In genomic region chr14:44873536-44873935, GRCh38 we compare ENCODE assay signal across 1 cellular context.
TF ChIP-seq lines count a peak whose summit lies in the region.

No MANE protein-coding gene starts in this region.

TF ChIP-seq in HEK293, 187 proteins besides CTCF, POLR2A, EP300 and RAD21 (continued from another document):
- TF ChIP-seq, protein P1, sequence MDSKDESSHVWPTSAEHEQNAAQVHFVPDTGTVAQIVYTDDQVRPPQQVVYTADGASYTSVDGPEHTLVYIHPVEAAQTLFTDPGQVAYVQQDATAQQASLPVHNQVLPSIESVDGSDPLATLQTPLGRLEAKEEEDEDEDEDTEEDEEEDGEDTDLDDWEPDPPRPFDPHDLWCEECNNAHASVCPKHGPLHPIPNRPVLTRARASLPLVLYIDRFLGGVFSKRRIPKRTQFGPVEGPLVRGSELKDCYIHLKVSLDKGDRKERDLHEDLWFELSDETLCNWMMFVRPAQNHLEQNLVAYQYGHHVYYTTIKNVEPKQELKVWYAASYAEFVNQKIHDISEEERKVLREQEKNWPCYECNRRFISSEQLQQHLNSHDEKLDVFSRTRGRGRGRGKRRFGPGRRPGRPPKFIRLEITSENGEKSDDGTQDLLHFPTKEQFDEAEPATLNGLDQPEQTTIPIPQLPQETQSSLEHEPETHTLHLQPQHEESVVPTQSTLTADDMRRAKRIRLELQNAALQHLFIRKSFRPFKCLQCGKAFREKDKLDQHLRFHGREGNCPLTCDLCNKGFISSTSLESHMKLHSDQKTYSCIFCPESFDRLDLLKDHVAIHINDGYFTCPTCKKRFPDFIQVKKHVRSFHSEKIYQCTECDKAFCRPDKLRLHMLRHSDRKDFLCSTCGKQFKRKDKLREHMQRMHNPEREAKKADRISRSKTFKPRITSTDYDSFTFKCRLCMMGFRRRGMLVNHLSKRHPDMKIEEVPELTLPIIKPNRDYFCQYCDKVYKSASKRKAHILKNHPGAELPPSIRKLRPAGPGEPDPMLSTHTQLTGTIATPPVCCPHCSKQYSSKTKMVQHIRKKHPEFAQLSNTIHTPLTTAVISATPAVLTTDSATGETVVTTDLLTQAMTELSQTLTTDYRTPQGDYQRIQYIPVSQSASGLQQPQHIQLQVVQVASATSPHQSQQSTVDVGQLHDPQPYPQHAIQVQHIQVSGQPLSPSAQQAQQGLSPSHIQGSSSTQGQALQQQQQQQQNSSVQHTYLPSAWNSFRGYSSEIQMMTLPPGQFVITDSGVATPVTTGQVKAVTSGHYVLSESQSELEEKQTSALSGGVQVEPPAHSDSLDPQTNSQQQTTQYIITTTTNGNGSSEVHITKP (tag by site-specific recombination; IDR thresholded peaks at IDR 0.05): peak; percentile 83
- no peak for TF ChIP-seq ZNF211 (tag by site-specific recombination; IDR thresholded peaks at IDR 0.05; ENCODE audit: low read depth)
- TF ChIP-seq ZNF24 (tag by site-specific recombination; IDR thresholded peaks at IDR 0.05): no peak
- TF ChIP-seq TCF7L2 (IDR thresholded peaks at IDR 0.05; ENCODE audit: borderline replicate concordance, low read depth, low read length): no peak
- TF ChIP-seq KLF8 (tag by site-specific recombination; IDR thresholded peaks at IDR 0.05): no peak
- TF ChIP-seq ZBTB17 (tag by site-specific recombination; IDR thresholded peaks at IDR 0.05): peak; percentile 65
- no peak for TF ChIP-seq RBAK (tag by site-specific recombination; IDR thresholded peaks at IDR 0.05)
- TF ChIP-seq ZNF391 (tag by site-specific recombination; IDR thresholded peaks at IDR 0.05; ENCODE audit: borderline replicate concordance, low read depth): no peak
- TF ChIP-seq, protein P2, sequence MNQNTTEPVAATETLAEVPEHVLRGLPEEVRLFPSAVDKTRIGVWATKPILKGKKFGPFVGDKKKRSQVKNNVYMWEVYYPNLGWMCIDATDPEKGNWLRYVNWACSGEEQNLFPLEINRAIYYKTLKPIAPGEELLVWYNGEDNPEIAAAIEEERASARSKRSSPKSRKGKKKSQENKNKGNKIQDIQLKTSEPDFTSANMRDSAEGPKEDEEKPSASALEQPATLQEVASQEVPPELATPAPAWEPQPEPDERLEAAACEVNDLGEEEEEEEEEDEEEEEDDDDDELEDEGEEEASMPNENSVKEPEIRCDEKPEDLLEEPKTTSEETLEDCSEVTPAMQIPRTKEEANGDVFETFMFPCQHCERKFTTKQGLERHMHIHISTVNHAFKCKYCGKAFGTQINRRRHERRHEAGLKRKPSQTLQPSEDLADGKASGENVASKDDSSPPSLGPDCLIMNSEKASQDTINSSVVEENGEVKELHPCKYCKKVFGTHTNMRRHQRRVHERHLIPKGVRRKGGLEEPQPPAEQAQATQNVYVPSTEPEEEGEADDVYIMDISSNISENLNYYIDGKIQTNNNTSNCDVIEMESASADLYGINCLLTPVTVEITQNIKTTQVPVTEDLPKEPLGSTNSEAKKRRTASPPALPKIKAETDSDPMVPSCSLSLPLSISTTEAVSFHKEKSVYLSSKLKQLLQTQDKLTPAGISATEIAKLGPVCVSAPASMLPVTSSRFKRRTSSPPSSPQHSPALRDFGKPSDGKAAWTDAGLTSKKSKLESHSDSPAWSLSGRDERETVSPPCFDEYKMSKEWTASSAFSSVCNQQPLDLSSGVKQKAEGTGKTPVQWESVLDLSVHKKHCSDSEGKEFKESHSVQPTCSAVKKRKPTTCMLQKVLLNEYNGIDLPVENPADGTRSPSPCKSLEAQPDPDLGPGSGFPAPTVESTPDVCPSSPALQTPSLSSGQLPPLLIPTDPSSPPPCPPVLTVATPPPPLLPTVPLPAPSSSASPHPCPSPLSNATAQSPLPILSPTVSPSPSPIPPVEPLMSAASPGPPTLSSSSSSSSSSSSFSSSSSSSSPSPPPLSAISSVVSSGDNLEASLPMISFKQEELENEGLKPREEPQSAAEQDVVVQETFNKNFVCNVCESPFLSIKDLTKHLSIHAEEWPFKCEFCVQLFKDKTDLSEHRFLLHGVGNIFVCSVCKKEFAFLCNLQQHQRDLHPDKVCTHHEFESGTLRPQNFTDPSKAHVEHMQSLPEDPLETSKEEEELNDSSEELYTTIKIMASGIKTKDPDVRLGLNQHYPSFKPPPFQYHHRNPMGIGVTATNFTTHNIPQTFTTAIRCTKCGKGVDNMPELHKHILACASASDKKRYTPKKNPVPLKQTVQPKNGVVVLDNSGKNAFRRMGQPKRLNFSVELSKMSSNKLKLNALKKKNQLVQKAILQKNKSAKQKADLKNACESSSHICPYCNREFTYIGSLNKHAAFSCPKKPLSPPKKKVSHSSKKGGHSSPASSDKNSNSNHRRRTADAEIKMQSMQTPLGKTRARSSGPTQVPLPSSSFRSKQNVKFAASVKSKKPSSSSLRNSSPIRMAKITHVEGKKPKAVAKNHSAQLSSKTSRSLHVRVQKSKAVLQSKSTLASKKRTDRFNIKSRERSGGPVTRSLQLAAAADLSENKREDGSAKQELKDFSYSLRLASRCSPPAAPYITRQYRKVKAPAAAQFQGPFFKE (tag by site-specific recombination; IDR thresholded peaks at IDR 0.05; ENCODE audit: borderline replicate concordance): no peak
- TF ChIP-seq, protein P3, sequence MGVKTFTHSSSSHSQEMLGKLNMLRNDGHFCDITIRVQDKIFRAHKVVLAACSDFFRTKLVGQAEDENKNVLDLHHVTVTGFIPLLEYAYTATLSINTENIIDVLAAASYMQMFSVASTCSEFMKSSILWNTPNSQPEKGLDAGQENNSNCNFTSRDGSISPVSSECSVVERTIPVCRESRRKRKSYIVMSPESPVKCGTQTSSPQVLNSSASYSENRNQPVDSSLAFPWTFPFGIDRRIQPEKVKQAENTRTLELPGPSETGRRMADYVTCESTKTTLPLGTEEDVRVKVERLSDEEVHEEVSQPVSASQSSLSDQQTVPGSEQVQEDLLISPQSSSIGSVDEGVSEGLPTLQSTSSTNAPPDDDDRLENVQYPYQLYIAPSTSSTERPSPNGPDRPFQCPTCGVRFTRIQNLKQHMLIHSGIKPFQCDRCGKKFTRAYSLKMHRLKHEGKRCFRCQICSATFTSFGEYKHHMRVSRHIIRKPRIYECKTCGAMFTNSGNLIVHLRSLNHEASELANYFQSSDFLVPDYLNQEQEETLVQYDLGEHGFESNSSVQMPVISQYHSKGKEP (tag by site-specific recombination; IDR thresholded peaks at IDR 0.05): no peak
- TF ChIP-seq ZBTB48 (tag by site-specific recombination; IDR thresholded peaks at IDR 0.05): 0 out of 2 replicates have a peak, but pooled peaks have one; percentile 36
- peak; percentile 38 for TF ChIP-seq ZIC2 (tag by site-specific recombination; IDR thresholded peaks at IDR 0.05)
- TF ChIP-seq, protein P4, sequence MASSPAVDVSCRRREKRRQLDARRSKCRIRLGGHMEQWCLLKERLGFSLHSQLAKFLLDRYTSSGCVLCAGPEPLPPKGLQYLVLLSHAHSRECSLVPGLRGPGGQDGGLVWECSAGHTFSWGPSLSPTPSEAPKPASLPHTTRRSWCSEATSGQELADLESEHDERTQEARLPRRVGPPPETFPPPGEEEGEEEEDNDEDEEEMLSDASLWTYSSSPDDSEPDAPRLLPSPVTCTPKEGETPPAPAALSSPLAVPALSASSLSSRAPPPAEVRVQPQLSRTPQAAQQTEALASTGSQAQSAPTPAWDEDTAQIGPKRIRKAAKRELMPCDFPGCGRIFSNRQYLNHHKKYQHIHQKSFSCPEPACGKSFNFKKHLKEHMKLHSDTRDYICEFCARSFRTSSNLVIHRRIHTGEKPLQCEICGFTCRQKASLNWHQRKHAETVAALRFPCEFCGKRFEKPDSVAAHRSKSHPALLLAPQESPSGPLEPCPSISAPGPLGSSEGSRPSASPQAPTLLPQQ (tag by site-specific recombination; IDR thresholded peaks at IDR 0.05): peak; percentile 93
TF ChIP-seq in HEK293: peak in this region for 6.
